Comparison of ENCODE assay signal across 6 cellular contexts in genomic region chr11:64874308-64874707, GRCh38. TPM values are rescaled to one million over a fixed set of nuclear protein-coding genes. Genes with fewer than 3 reads are reported as not detected.
DNase-seq lines count a peak whose midpoint lies in the region; ATAC-seq lines count a peak whose summit lies in the region.

No MANE protein-coding gene starts in this region.

- ATAC-seq in memory B cell (ENCODE audit: low read depth) = no peak
- no peak for ATAC-seq in GM19463 (IDR thresholded peaks at IDR 0.05; ENCODE audit: unreplicated experiment)
- ATAC-seq in left colon = no peak

- H3K4me1 Mint-ChIP-seq in memory B cell = peaks cover 61% of the 10 kb centered on the region

- DNase-seq in C1 segment of cervical spinal cord (lab: John Stamatoyannopoulos, UW) (peak in 9 of 14 donors; percentile 30 to 79 (median 55)), T-helper 22 cell (ENCODE audit: low read depth) (peak; percentile 58), memory B cell (ENCODE audit: low spot score in 2 of 2) (no peak), NK-92 (lab: John Stamatoyannopoulos, UW; ENCODE audit: unreplicated experiment) (no peak), left colon (no peak)

- H3K4me3 Mint-ChIP-seq in memory B cell = peak overlapping the region; percentile 96

- H3K27me3 Mint-ChIP-seq in memory B cell = no peaks in the 10 kb centered on the region

- H3K27ac Mint-ChIP-seq in memory B cell = peak overlapping the region; percentile 91

- H3K9me3 Mint-ChIP-seq in memory B cell = no peaks in the 10 kb centered on the region

- peaks cover 20% of the 10 kb centered on the region for H3K36me3 Mint-ChIP-seq in memory B cell

- intact Hi-C loops in left colon (cut with DNase I, micrococcal nuclease) = no loop called here

RNA-seq across cellular contexts. Expression of gene EHD1, which starts 4.1 kb away (rescaled TPM):
- total RNA-seq in left colon = 10 to 100 TPM; 76.1 to 91.5 TPM

RNA-seq across cellular contexts. Expression of gene CDC42BPG, which starts 29.9 kb away (rescaled TPM):
- total RNA-seq in left colon = 10 to 100 TPM; 44.5 to 45.5 TPM

RNA-seq across cellular contexts. Expression of gene ATG2A, which starts 42.7 kb away (rescaled TPM):
- 10 to 100 TPM; 25.3 to 43.4 TPM for total RNA-seq in left colon

RNA-seq across cellular contexts. Expression of gene PPP2R5B, which starts 50.2 kb away (rescaled TPM):
- 10 to 100 TPM; 25.1 to 39.6 TPM for total RNA-seq in left colon

Comparison
In these comparisons a context has a peak if more than half of its experiments do, and no peak if none do; other contexts are left out.
1. DNase-seq: peak in C1 segment of cervical spinal cord (9 of 14) and T-helper 22 cell (single experiment); none in memory B cell (0 of 2), NK-92 (single experiment) and left colon (0 of 2).